Comparison of ENCODE assay signal across 8 cellular contexts in the genomic region with DNA sequence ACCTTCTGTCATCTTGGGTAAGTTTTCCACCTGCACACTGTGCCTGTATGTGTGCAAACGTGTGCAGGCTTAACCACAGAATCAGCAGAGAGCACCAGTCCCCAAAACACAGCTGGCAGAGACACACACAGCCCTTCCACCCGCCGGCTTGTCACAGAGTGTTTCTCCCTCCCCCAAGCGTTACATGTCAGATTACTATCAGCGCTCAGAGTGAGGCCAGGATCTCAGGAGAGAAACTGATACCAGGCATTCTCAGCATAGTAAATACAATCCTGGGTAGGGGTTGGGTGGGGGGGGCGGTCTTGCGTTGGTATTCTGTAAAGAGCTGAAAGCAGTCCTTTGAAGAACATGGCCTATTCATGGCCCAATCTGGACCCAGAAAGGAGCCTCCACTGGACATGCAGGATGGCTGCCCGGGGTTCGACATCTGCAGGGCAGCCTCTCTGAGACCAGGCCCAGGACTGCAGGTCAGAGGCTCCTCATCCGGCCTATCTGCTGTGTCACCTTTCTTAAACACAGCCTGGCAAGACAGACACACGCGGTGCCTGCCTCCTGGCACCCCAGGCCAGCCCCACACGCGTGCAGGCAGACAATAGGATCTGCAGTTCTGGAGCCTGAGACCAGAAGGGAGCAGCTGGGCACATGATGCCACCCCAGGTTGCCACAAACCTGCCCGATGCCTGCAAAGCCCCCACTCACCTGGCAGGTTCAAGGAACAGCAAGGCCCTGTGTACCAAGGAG. TPM values are rescaled to one million over a fixed set of nuclear protein-coding genes. Genes with fewer than 3 reads are reported as not detected.
DNase-seq lines count a peak whose midpoint lies in the region; ATAC-seq lines count a peak whose summit lies in the region.

No MANE protein-coding gene starts in this region.

- no peak for ATAC-seq in stimulated activated naive CD8-positive, alpha-beta T cell treated with anti-CD3 and anti-CD28 coated beads, Interleukin-15, amount 100 ng/mL, for 72 hours
- ATAC-seq in HG02610 (IDR thresholded peaks at IDR 0.05; ENCODE audit: unreplicated experiment): no peak
- ATAC-seq in GM18867 (IDR thresholded peaks at IDR 0.05; ENCODE audit: unreplicated experiment): no peak
- no peak for ATAC-seq in GM21360 (IDR thresholded peaks at IDR 0.05; ENCODE audit: unreplicated experiment)

- H3K4me3 Mint-ChIP-seq in activated naive CD4-positive, alpha-beta T cell treated with anti-CD3 and anti-CD28 coated beads, Interleukin-2, amount 50 U/mL, for 24 hours: peak overlapping the region; percentile 78
- H3K4me3 Mint-ChIP-seq in stimulated activated naive CD8-positive, alpha-beta T cell treated with anti-CD3 and anti-CD28 coated beads, Interleukin-15, amount 100 ng/mL, for 72 hours: peak overlapping the region; percentile 60 to 77

- H3K27ac Mint-ChIP-seq in activated naive CD4-positive, alpha-beta T cell treated with anti-CD3 and anti-CD28 coated beads, Interleukin-2, amount 50 U/mL, for 24 hours: peak overlapping the region; percentile 47
- H3K27ac Mint-ChIP-seq in stimulated activated naive CD8-positive, alpha-beta T cell treated with anti-CD3 and anti-CD28 coated beads, Interleukin-15, amount 100 ng/mL, for 72 hours: peak overlapping the region in 1 of 2 donors; percentile 37

- peaks cover 35% of the 10 kb centered on the region for H3K27me3 ChIP-seq in HUES64 (ENCODE audit: insufficient read depth, low read length)

- peaks cover 30% of the 10 kb centered on the region for H3K4me1 ChIP-seq in HUES64 (ENCODE audit: insufficient read depth, low read length)

- no peak overlapping the region for H3K9ac ChIP-seq in HUES64 (ENCODE audit: low read depth, low read length)

- peaks cover 24% of the 10 kb centered on the region for H3K4me1 Mint-ChIP-seq in activated naive CD4-positive, alpha-beta T cell treated with anti-CD3 and anti-CD28 coated beads, Interleukin-2, amount 50 U/mL, for 24 hours
- peaks cover 66% of the 10 kb centered on the region for H3K4me1 Mint-ChIP-seq in stimulated activated naive CD8-positive, alpha-beta T cell treated with anti-CD3 and anti-CD28 coated beads, Interleukin-15, amount 100 ng/mL, for 72 hours

- H3K27me3 Mint-ChIP-seq in activated naive CD4-positive, alpha-beta T cell treated with anti-CD3 and anti-CD28 coated beads, Interleukin-2, amount 50 U/mL, for 24 hours: peaks cover 13% of the 10 kb centered on the region
- H3K27me3 Mint-ChIP-seq in stimulated activated naive CD8-positive, alpha-beta T cell treated with anti-CD3 and anti-CD28 coated beads, Interleukin-15, amount 100 ng/mL, for 72 hours: peaks cover 28% of the 10 kb centered on the region

- no peaks in the 10 kb centered on the region for H3K36me3 ChIP-seq in HUES64 (ENCODE audit: insufficient read depth, low read length)

- H3K36me3 Mint-ChIP-seq in activated naive CD4-positive, alpha-beta T cell treated with anti-CD3 and anti-CD28 coated beads, Interleukin-2, amount 50 U/mL, for 24 hours: no peaks in the 10 kb centered on the region

- H3K4me3 ChIP-seq in HUES64 (ENCODE audit: low read length) (peak overlapping the region; percentile 68), iPS-18c (ENCODE audit: insufficient read depth, low read depth, low read length) (peak overlapping the region; percentile 68)

- no peak overlapping the region for H3K27ac ChIP-seq in HUES64 (ENCODE audit: low read depth, low read length)

- no peak for DNase-seq in stimulated activated naive CD8-positive, alpha-beta T cell treated with anti-CD3 and anti-CD28 coated beads, Interleukin-15, amount 100 ng/mL, for 72 hours
- no peak for DNase-seq in DMS 273 (lab: John Stamatoyannopoulos, UW; ENCODE audit: unreplicated experiment)

- H3K9me3 ChIP-seq in HUES64 (ENCODE audit: insufficient read depth, low read depth, low read length) (no peaks in the 10 kb centered on the region), iPS-18c (ENCODE audit: control insufficient read depth, insufficient read depth, low read length) (no peaks in the 10 kb centered on the region)

- WGBS in HUES64: 64% methylated on average over 15 of the region's 15 CpGs

- no peaks in the 10 kb centered on the region for H3K9me3 Mint-ChIP-seq in activated naive CD4-positive, alpha-beta T cell treated with anti-CD3 and anti-CD28 coated beads, Interleukin-2, amount 50 U/mL, for 24 hours
- H3K9me3 Mint-ChIP-seq in stimulated activated naive CD8-positive, alpha-beta T cell treated with anti-CD3 and anti-CD28 coated beads, Interleukin-15, amount 100 ng/mL, for 72 hours: no peaks in the 10 kb centered on the region

RNA-seq across cellular contexts. Expression of a gene that starts 1.7 kb away (rescaled TPM):
- 6.1 TPM for polyA plus RNA-seq in HUES64 (2013, experiment 1 of 2)
- polyA plus RNA-seq in HUES64 (2013, experiment 2 of 2): 7.2 TPM

RNA-seq across cellular contexts. Expression of a gene that starts 55.2 kb away (rescaled TPM):
- not detected for polyA plus RNA-seq in HUES64 (2013, experiment 1 of 2)
- not detected for polyA plus RNA-seq in HUES64 (2013, experiment 2 of 2)
